2 cellular contexts compared by ENCODE assay signal in the genomic region with DNA sequence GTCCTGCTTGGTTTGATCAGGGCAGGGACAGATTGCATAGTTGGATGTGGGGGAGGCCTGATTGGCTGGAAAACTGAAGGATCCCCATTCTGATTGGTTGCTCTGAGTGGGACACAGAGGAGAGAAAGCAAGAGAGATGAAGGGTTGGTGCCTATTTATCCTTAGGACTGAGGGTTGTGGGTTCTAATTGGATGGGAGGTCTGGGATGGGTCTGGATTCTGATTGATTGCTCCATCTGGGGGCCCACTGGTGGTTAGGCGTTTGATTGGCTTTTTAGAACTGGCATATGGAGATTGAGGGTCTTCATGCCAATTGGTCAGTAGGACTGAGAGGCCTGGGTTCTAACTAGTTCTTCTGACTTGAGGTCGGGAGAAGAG.
TF ChIP-seq lines count a peak whose summit lies in the region.

No MANE protein-coding gene starts in this region.

TF ChIP-seq in HCT116, 20 proteins besides CTCF, POLR2A, EP300 and RAD21 (continued from another document):
- TF ChIP-seq EZH2phosphoT487 (IDR thresholded peaks at IDR 0.05; ENCODE audit: borderline replicate concordance) (no peak), JUND (IDR thresholded peaks at IDR 0.05) (no peak), ZNF274 (IDR thresholded peaks at IDR 0.05; ENCODE audit: low read depth, low read length) (no peak), ZFX (IDR thresholded peaks at IDR 0.05) (no peak), YY1 (IDR thresholded peaks at IDR 0.05; ENCODE audit: extremely low read depth, insufficient replicate concordance, low read depth, low read length) (no peak), ELF1 (IDR thresholded peaks at IDR 0.05; ENCODE audit: borderline replicate concordance, low read depth) (no peak), SRF (IDR thresholded peaks at IDR 0.05; ENCODE audit: low read depth) (no peak), SIN3A (IDR thresholded peaks at IDR 0.05; ENCODE audit: low read depth) (no peak), CBX3 (IDR thresholded peaks at IDR 0.05; ENCODE audit: low read depth) (no peak), POLR2AphosphoS5 (IDR thresholded peaks at IDR 0.05; ENCODE audit: low read depth, low read length) (no peak), EGR1 (IDR thresholded peaks at IDR 0.05; ENCODE audit: low read depth) (no peak), FOSL1 (IDR thresholded peaks at IDR 0.05; ENCODE audit: low read depth) (no peak), CEBPB (IDR thresholded peaks at IDR 0.05; ENCODE audit: low read depth) (no peak), EZH2 (IDR thresholded peaks at IDR 0.05) (no peak)
- TF ChIP-seq, protein P1, sequence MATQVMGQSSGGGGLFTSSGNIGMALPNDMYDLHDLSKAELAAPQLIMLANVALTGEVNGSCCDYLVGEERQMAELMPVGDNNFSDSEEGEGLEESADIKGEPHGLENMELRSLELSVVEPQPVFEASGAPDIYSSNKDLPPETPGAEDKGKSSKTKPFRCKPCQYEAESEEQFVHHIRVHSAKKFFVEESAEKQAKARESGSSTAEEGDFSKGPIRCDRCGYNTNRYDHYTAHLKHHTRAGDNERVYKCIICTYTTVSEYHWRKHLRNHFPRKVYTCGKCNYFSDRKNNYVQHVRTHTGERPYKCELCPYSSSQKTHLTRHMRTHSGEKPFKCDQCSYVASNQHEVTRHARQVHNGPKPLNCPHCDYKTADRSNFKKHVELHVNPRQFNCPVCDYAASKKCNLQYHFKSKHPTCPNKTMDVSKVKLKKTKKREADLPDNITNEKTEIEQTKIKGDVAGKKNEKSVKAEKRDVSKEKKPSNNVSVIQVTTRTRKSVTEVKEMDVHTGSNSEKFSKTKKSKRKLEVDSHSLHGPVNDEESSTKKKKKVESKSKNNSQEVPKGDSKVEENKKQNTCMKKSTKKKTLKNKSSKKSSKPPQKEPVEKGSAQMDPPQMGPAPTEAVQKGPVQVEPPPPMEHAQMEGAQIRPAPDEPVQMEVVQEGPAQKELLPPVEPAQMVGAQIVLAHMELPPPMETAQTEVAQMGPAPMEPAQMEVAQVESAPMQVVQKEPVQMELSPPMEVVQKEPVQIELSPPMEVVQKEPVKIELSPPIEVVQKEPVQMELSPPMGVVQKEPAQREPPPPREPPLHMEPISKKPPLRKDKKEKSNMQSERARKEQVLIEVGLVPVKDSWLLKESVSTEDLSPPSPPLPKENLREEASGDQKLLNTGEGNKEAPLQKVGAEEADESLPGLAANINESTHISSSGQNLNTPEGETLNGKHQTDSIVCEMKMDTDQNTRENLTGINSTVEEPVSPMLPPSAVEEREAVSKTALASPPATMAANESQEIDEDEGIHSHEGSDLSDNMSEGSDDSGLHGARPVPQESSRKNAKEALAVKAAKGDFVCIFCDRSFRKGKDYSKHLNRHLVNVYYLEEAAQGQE (IDR thresholded peaks at IDR 0.05; ENCODE audit: low read depth) = no peak
- TF ChIP-seq, protein P2, sequence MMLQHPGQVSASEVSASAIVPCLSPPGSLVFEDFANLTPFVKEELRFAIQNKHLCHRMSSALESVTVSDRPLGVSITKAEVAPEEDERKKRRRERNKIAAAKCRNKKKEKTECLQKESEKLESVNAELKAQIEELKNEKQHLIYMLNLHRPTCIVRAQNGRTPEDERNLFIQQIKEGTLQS (IDR thresholded peaks at IDR 0.05) = no peak
- TF ChIP-seq, protein P3, sequence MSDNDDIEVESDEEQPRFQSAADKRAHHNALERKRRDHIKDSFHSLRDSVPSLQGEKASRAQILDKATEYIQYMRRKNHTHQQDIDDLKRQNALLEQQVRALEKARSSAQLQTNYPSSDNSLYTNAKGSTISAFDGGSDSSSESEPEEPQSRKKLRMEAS (IDR thresholded peaks at IDR 0.05) = no peak

TF ChIP-seq in liver, 16 proteins besides CTCF, POLR2A, EP300 and RAD21:
- TF ChIP-seq, protein P2 (IDR thresholded peaks at IDR 0.05) = no peak
- TF ChIP-seq FOXA2 (IDR thresholded peaks at IDR 0.05) = no peak
- no peak for TF ChIP-seq GABPA (IDR thresholded peaks at IDR 0.05 in 1 of 2, conservative IDR thresholded peaks at IDR 0.05 in 1 of 2)
- no peak for TF ChIP-seq FOXA1 (IDR thresholded peaks at IDR 0.05)
- TF ChIP-seq, protein P4, sequence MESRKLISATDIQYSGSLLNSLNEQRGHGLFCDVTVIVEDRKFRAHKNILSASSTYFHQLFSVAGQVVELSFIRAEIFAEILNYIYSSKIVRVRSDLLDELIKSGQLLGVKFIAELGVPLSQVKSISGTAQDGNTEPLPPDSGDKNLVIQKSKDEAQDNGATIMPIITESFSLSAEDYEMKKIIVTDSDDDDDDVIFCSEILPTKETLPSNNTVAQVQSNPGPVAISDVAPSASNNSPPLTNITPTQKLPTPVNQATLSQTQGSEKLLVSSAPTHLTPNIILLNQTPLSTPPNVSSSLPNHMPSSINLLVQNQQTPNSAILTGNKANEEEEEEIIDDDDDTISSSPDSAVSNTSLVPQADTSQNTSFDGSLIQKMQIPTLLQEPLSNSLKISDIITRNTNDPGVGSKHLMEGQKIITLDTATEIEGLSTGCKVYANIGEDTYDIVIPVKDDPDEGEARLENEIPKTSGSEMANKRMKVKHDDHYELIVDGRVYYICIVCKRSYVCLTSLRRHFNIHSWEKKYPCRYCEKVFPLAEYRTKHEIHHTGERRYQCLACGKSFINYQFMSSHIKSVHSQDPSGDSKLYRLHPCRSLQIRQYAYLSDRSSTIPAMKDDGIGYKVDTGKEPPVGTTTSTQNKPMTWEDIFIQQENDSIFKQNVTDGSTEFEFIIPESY (IDR thresholded peaks at IDR 0.05) = no peak
- TF ChIP-seq EGR1 (IDR thresholded peaks at IDR 0.05; ENCODE audit: low read depth in 2 of 2) = no peak
- no peak for TF ChIP-seq RXRA (IDR thresholded peaks at IDR 0.05)
- no peak for TF ChIP-seq JUND (IDR thresholded peaks at IDR 0.05)
- no peak for TF ChIP-seq TAF1 (conservative IDR thresholded peaks at IDR 0.05)
- no peak for TF ChIP-seq HNF4A (conservative IDR thresholded peaks at IDR 0.05)
- TF ChIP-seq, protein P1 (IDR thresholded peaks at IDR 0.05) = no peak
- TF ChIP-seq SP1 (IDR thresholded peaks at IDR 0.05) = no peak
- TF ChIP-seq HNF4G (IDR thresholded peaks at IDR 0.05) = no peak
- TF ChIP-seq, protein P3 (IDR thresholded peaks at IDR 0.05) = no peak
